Comparison of ENCODE assay signal across 18 cellular contexts in the genomic region with DNA sequence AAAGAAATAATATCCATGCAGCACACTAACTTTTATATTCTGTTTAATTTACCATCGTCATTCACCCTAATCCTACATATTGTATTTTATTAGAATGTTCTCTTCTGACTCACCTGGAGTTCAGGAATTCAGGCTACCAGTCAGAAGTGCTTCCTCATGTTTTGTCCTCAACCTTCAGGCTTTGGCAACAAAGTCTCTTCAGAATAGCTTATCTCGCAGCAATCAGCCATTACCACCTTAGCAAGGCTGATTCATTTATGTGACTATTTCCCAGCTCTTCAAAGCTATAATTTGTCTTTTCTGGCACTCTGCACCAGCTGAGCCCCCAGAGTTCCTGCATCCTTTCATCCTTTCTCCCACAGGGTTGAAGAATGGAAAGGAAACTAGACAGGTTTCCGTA.
"Had no signal": no experiment of that assay in that cellular context is flagged by ENCODE, and none has a peak within 500 bp of the region (broad histone marks: within the 10 kb centered on the region; RNA-seq: fewer than 3 reads in every experiment).

No MANE protein-coding gene starts in this region.

- H3K4me1 Mint-ChIP-seq: activated B cell treated with CpG ODN at 0.5 μM for 24 hours; activated naive CD8-positive, alpha-beta T cell treated with anti-CD3 and anti-CD28 coated beads for 36 hours had no signal

- H3K4me3 Mint-ChIP-seq: activated B cell treated with CpG ODN at 0.5 μM for 24 hours; activated CD4-positive, alpha-beta memory T cell treated with anti-CD3 and anti-CD28 coated beads for 36 hours; activated naive CD8-positive, alpha-beta T cell treated with anti-CD3 and anti-CD28 coated beads for 36 hours; activated T-helper 1 cell treated with anti-CD3 and anti-CD28 coated beads, Interleukin-12 subunit alpha, Interleukin-12 subunit beta, Interleukin-2, Interleukin-4 antibody, amounts not matched to agents 30 ng/mL and 10 ng/mL and 1 ng/mL, durations not matched to agents 14 hours and 24 hours and 36 hours; effector memory CD8-positive, alpha-beta T cell had no signal

- DNase-seq: activated B cell treated with CpG ODN at 0.5 μM for 24 hours; activated CD4-positive, alpha-beta memory T cell treated with anti-CD3 and anti-CD28 coated beads for 36 hours; activated CD4-positive, alpha-beta T cell treated with anti-CD3 and anti-CD28 coated beads for 4 hours; activated naive CD8-positive, alpha-beta T cell treated with anti-CD3 and anti-CD28 coated beads for 36 hours; activated T-cell treated with anti-CD3 and anti-CD28 coated beads for 4 hours; amniotic stem cell; effector memory CD8-positive, alpha-beta T cell; hypothalamus; left lung; occipital lobe; stimulated activated naive CD8-positive, alpha-beta T cell treated with anti-CD3 and anti-CD28 coated beads, Interleukin-15, Interleukin-2, amounts not matched to agents 100 U/mL and 50 U/mL, for 24 hours; T-helper 9 cell; uterus had no signal

- ATAC-seq: effector memory CD8-positive, alpha-beta T cell; left lung; stimulated activated naive CD8-positive, alpha-beta T cell treated with anti-CD3 and anti-CD28 coated beads, Interleukin-15, Interleukin-2, amounts not matched to agents 100 U/mL and 50 U/mL, for 24 hours had no signal

- H3K27ac ChIP-seq: left lung, tibial nerve, uterus had no signal

- H3K27me3 Mint-ChIP-seq: activated B cell treated with CpG ODN at 0.5 μM for 24 hours; activated CD4-positive, alpha-beta memory T cell treated with anti-CD3 and anti-CD28 coated beads for 36 hours; activated naive CD8-positive, alpha-beta T cell treated with anti-CD3 and anti-CD28 coated beads for 36 hours; effector memory CD8-positive, alpha-beta T cell; progenitor cell of endocrine pancreas had no signal

- H3K27me3 ChIP-seq: left lung, tibial nerve, uterus had no signal

- FAIRE-seq: frontal cortex, keratinocyte had no signal

- H3K4me3 ChIP-seq: left lung, tibial nerve, uterus had no signal

- H3K4me1 ChIP-seq: left lung, tibial nerve, uterus had no signal

- H3K36me3 ChIP-seq: left lung, tibial nerve, uterus had no signal

- H3K27ac Mint-ChIP-seq: activated B cell treated with CpG ODN at 0.5 μM for 24 hours; activated CD4-positive, alpha-beta memory T cell treated with anti-CD3 and anti-CD28 coated beads for 36 hours; activated naive CD8-positive, alpha-beta T cell treated with anti-CD3 and anti-CD28 coated beads for 36 hours; activated T-helper 1 cell treated with anti-CD3 and anti-CD28 coated beads, Interleukin-12 subunit alpha, Interleukin-12 subunit beta, Interleukin-2, Interleukin-4 antibody, amounts not matched to agents 30 ng/mL and 10 ng/mL and 1 ng/mL, durations not matched to agents 14 hours and 24 hours and 36 hours; effector memory CD8-positive, alpha-beta T cell; progenitor cell of endocrine pancreas had no signal
